ENCODE assay signal across 30 cellular contexts in genomic region chr13:80476953-80477352, GRCh38.
"Had no signal": no experiment of that assay in that cellular context is flagged by ENCODE, and none has a peak within 500 bp of the region (broad histone marks: within the 10 kb centered on the region; RNA-seq: fewer than 3 reads in every experiment).

No MANE protein-coding gene starts in this region.

- H3K27me3 Mint-ChIP-seq: activated CD4-positive, alpha-beta memory T cell treated with anti-CD3 and anti-CD28 coated beads for 36 hours; activated CD4-positive, alpha-beta T cell treated with anti-CD3 and anti-CD28 coated beads for 36 hours; activated CD4-positive, alpha-beta T cell treated with anti-CD3 and anti-CD28 coated beads, Interleukin-2, amount 10 ng/mL, durations not matched to agents 24 days and 14 days; activated CD8-positive, alpha-beta memory T cell treated with anti-CD3 and anti-CD28 coated beads, Interleukin-2, amount 10 ng/mL, durations not matched to agents 7 days and 5 days; activated naive CD4-positive, alpha-beta T cell treated with anti-CD3 and anti-CD28 coated beads, Interleukin-2, amount 50 U/mL, for 24 hours; activated naive CD8-positive, alpha-beta T cell treated with anti-CD3 and anti-CD28 coated beads for 36 hours; activated naive CD8-positive, alpha-beta T cell treated with anti-CD3 and anti-CD28 coated beads, Interleukin-2, amount 50 U/mL, for 24 hours; effector memory CD8-positive, alpha-beta T cell had no signal

- H3K4me1 Mint-ChIP-seq: activated CD4-positive, alpha-beta T cell treated with anti-CD3 and anti-CD28 coated beads for 36 hours; activated CD4-positive, alpha-beta T cell treated with anti-CD3 and anti-CD28 coated beads, Interleukin-2, amount 10 ng/mL, durations not matched to agents 24 days and 14 days; activated naive CD4-positive, alpha-beta T cell treated with anti-CD3 and anti-CD28 coated beads, Interleukin-2, amount 50 U/mL, for 24 hours; activated naive CD8-positive, alpha-beta T cell treated with anti-CD3 and anti-CD28 coated beads for 36 hours had no signal

- DNase-seq: activated CD4-positive, alpha-beta memory T cell treated with anti-CD3 and anti-CD28 coated beads for 36 hours; activated CD4-positive, alpha-beta T cell treated with anti-CD3 and anti-CD28 coated beads for 36 hours; activated CD4-positive, alpha-beta T cell treated with anti-CD3 and anti-CD28 coated beads, Interleukin-2, amount 10 ng/mL, durations not matched to agents 24 days and 14 days; activated CD4-positive, CD25-positive, alpha-beta regulatory T cell; activated CD4-positive, CD25-positive, alpha-beta regulatory T cell treated with anti-CD3 and anti-CD28 coated beads, Interleukin-2, amount 50 U/mL, for 72 hours; activated CD8-positive, alpha-beta memory T cell treated with anti-CD3 and anti-CD28 coated beads, Interleukin-2, amount 10 ng/mL, durations not matched to agents 7 days and 5 days; activated CD8-positive, alpha-beta memory T cell treated with anti-CD3 and anti-CD28 coated beads, Interleukin-2, amount 50 U/mL, for 4 hours; activated CD8-positive, alpha-beta T cell treated with anti-CD3 and anti-CD28 coated beads, Interleukin-2, amount 10 ng/mL, durations not matched to agents 7 days and 5 days; activated effector memory CD4-positive, alpha-beta T cell treated with anti-CD3 and anti-CD28 coated beads, Interleukin-2, amount 50 U/mL, for 16 hours; activated naive CD4-positive, alpha-beta T cell treated with anti-CD3 and anti-CD28 coated beads for 36 hours; activated naive CD8-positive, alpha-beta T cell treated with anti-CD3 and anti-CD28 coated beads for 36 hours; activated naive CD8-positive, alpha-beta T cell treated with anti-CD3 and anti-CD28 coated beads, Interleukin-2, amount 50 U/mL, for 24 hours; activated T-cell treated with anti-CD3 and anti-CD28 coated beads, Interleukin-2, amount 50 U/mL, for 1 hour; activated T-cell treated with anti-CD3 and anti-CD28 coated beads, Interleukin-2, amount 50 U/mL, for 48 hours; adrenal gland; amygdala; aorta; body of pancreas; caudate nucleus; cortex of kidney; dermis blood vessel endothelial cell; effector CD4-positive, alpha-beta T cell; effector memory CD8-positive, alpha-beta T cell; esophagus squamous epithelium; foreskin melanocyte had no signal

- H3K9me3 Mint-ChIP-seq: activated CD4-positive, alpha-beta memory T cell treated with anti-CD3 and anti-CD28 coated beads for 36 hours; activated CD4-positive, alpha-beta T cell treated with anti-CD3 and anti-CD28 coated beads, Interleukin-2, amount 10 ng/mL, durations not matched to agents 24 days and 14 days; activated naive CD4-positive, alpha-beta T cell treated with anti-CD3 and anti-CD28 coated beads for 36 hours; activated naive CD4-positive, alpha-beta T cell treated with anti-CD3 and anti-CD28 coated beads, Interleukin-2, amount 50 U/mL, for 24 hours; activated naive CD8-positive, alpha-beta T cell treated with anti-CD3 and anti-CD28 coated beads for 36 hours; activated naive CD8-positive, alpha-beta T cell treated with anti-CD3 and anti-CD28 coated beads, Interleukin-2, amount 50 U/mL, for 24 hours; activated T-helper 1 cell treated with anti-CD3 and anti-CD28 coated beads, Interleukin-12 subunit alpha, Interleukin-12 subunit beta, Interleukin-2, Interleukin-4 antibody, amounts not matched to agents 30 ng/mL and 10 ng/mL and 1 ng/mL, durations not matched to agents 14 hours and 24 hours and 36 hours; effector memory CD8-positive, alpha-beta T cell had no signal

- H3K4me3 ChIP-seq: adrenal gland, body of pancreas, esophagus squamous epithelium, gastroesophageal sphincter had no signal

- H3K27me3 ChIP-seq: adrenal gland, body of pancreas, esophagus squamous epithelium, gastroesophageal sphincter had no signal

- ATAC-seq: activated CD4-positive, alpha-beta T cell treated with anti-CD3 and anti-CD28 coated beads for 36 hours; activated CD8-positive, alpha-beta memory T cell treated with anti-CD3 and anti-CD28 coated beads, Interleukin-2, amount 10 ng/mL, durations not matched to agents 7 days and 5 days; activated CD8-positive, alpha-beta T cell treated with anti-CD3 and anti-CD28 coated beads, Interleukin-2, amount 10 ng/mL, durations not matched to agents 7 days and 5 days; activated naive CD8-positive, alpha-beta T cell treated with anti-CD3 and anti-CD28 coated beads, Interleukin-2, amount 50 U/mL, for 24 hours; body of pancreas; gastroesophageal sphincter had no signal

- H3K27ac ChIP-seq: adrenal gland, body of pancreas, esophagus squamous epithelium, gastroesophageal sphincter had no signal

- H3K36me3 Mint-ChIP-seq: activated CD4-positive, alpha-beta memory T cell treated with anti-CD3 and anti-CD28 coated beads for 36 hours; activated CD8-positive, alpha-beta memory T cell treated with anti-CD3 and anti-CD28 coated beads, Interleukin-2, amount 10 ng/mL, durations not matched to agents 7 days and 5 days; activated naive CD4-positive, alpha-beta T cell treated with anti-CD3 and anti-CD28 coated beads, Interleukin-2, amount 50 U/mL, for 24 hours; activated naive CD8-positive, alpha-beta T cell treated with anti-CD3 and anti-CD28 coated beads for 36 hours had no signal

- H3K36me3 ChIP-seq: adrenal gland, esophagus squamous epithelium, gastroesophageal sphincter had no signal

- H3K9me3 ChIP-seq: adrenal gland, body of pancreas, esophagus squamous epithelium, gastroesophageal sphincter had no signal

- H3K4me1 ChIP-seq: adrenal gland, body of pancreas, gastroesophageal sphincter had no signal

- H3K4me3 Mint-ChIP-seq: activated CD4-positive, alpha-beta memory T cell treated with anti-CD3 and anti-CD28 coated beads for 36 hours; activated CD4-positive, alpha-beta T cell treated with anti-CD3 and anti-CD28 coated beads for 36 hours; activated CD4-positive, alpha-beta T cell treated with anti-CD3 and anti-CD28 coated beads, Interleukin-2, amount 10 ng/mL, durations not matched to agents 24 days and 14 days; activated CD8-positive, alpha-beta memory T cell treated with anti-CD3 and anti-CD28 coated beads, Interleukin-2, amount 10 ng/mL, durations not matched to agents 7 days and 5 days; activated CD8-positive, alpha-beta T cell treated with anti-CD3 and anti-CD28 coated beads, Interleukin-2, amount 10 ng/mL, durations not matched to agents 7 days and 5 days; activated naive CD4-positive, alpha-beta T cell treated with anti-CD3 and anti-CD28 coated beads for 36 hours; activated naive CD4-positive, alpha-beta T cell treated with anti-CD3 and anti-CD28 coated beads, Interleukin-2, amount 50 U/mL, for 24 hours; activated naive CD8-positive, alpha-beta T cell treated with anti-CD3 and anti-CD28 coated beads for 36 hours; activated naive CD8-positive, alpha-beta T cell treated with anti-CD3 and anti-CD28 coated beads, Interleukin-2, amount 50 U/mL, for 24 hours; activated T-helper 1 cell treated with anti-CD3 and anti-CD28 coated beads, Interleukin-12 subunit alpha, Interleukin-12 subunit beta, Interleukin-2, Interleukin-4 antibody, amounts not matched to agents 30 ng/mL and 10 ng/mL and 1 ng/mL, durations not matched to agents 14 hours and 24 hours and 36 hours had no signal

- H3K27ac Mint-ChIP-seq: activated CD4-positive, alpha-beta memory T cell treated with anti-CD3 and anti-CD28 coated beads for 36 hours; activated CD4-positive, alpha-beta T cell treated with anti-CD3 and anti-CD28 coated beads for 36 hours; activated CD4-positive, alpha-beta T cell treated with anti-CD3 and anti-CD28 coated beads, Interleukin-2, amount 10 ng/mL, durations not matched to agents 24 days and 14 days; activated CD8-positive, alpha-beta memory T cell treated with anti-CD3 and anti-CD28 coated beads, Interleukin-2, amount 10 ng/mL, durations not matched to agents 7 days and 5 days; activated CD8-positive, alpha-beta T cell treated with anti-CD3 and anti-CD28 coated beads, Interleukin-2, amount 10 ng/mL, durations not matched to agents 7 days and 5 days; activated naive CD4-positive, alpha-beta T cell treated with anti-CD3 and anti-CD28 coated beads for 36 hours; activated naive CD4-positive, alpha-beta T cell treated with anti-CD3 and anti-CD28 coated beads, Interleukin-2, amount 50 U/mL, for 24 hours; activated naive CD8-positive, alpha-beta T cell treated with anti-CD3 and anti-CD28 coated beads for 36 hours; activated naive CD8-positive, alpha-beta T cell treated with anti-CD3 and anti-CD28 coated beads, Interleukin-2, amount 50 U/mL, for 24 hours; activated T-helper 1 cell treated with anti-CD3 and anti-CD28 coated beads, Interleukin-12 subunit alpha, Interleukin-12 subunit beta, Interleukin-2, Interleukin-4 antibody, amounts not matched to agents 30 ng/mL and 10 ng/mL and 1 ng/mL, durations not matched to agents 14 hours and 24 hours and 36 hours; activated T-helper 2 cell treated with anti-CD3 and anti-CD28 coated beads, Interferon-gamma antibody, Interleukin-2, Interleukin-4, amounts not matched to agents 10 μg/mL and 5 μg/mL and 100 μg/mL, durations not matched to agents 14 hours and 24 hours and 36 hours had no signal

- FAIRE-seq: colon had no signal
